In genomic region chr2:110114801-110115200, GRCh38 we compare ENCODE assay signal across 10 cellular contexts. TPM values are rescaled to one million over a fixed set of nuclear protein-coding genes. Genes with fewer than 3 reads are reported as not detected.
A peak's percentile ranks its signal among the peaks of the same experiment; 100 is the strongest.
DNase-seq lines count a peak whose midpoint lies in the region; ATAC-seq and TF ChIP-seq lines count a peak whose summit lies in the region.
"Had no signal": no experiment of that assay in that cellular context is flagged by ENCODE, and none has a peak within 500 bp of the region (broad histone marks: within the 10 kb centered on the region; RNA-seq: fewer than 3 reads in every experiment).

No MANE protein-coding gene starts in this region.

- CTCF ChIA-PET in WTC11 (lab: Charles Lee) (no interaction called here), HEK293T (lab: Yijun Ruan, JAX) (no interaction called here)

- H3K4me1 Mint-ChIP-seq in WTC11 = peaks cover 13% of the 10 kb centered on the region
- peaks cover 15% of the 10 kb centered on the region for H3K4me1 Mint-ChIP-seq in activated T-cell treated with anti-CD3 and anti-CD28 coated beads, Interleukin-2, amount 50 U/mL, for 24 hours (ENCODE audit: low read depth)

- no peak overlapping the region for H3K27ac Mint-ChIP-seq in WTC11
- H3K27ac Mint-ChIP-seq in activated T-cell treated with anti-CD3 and anti-CD28 coated beads, Interleukin-2, amount 50 U/mL, for 24 hours = no peak overlapping the region
- H3K27ac Mint-ChIP-seq: activated naive CD4-positive, alpha-beta T cell treated with anti-CD3 and anti-CD28 coated beads for 36 hours had no signal

- no peak overlapping the region for H3K27ac ChIP-seq in iPS-18a (ENCODE audit: low read length)
- peak overlapping the region in 4 of 5 donors; percentile 63 to 70 (median 65) for H3K27ac ChIP-seq in stomach

- DNase-seq in HK-2 (ENCODE audit: unreplicated experiment) (peak; percentile 10), WTC11 (ENCODE audit: low spot score) (no peak), stomach (no peak), GM10266 (ENCODE audit: extremely low spot score) (no peak), globus pallidus (ENCODE audit: low spot score) (no peak), HEK293T (ENCODE audit: extremely low spot score) (no peak)
- no peak for DNase-seq in activated T-cell treated with anti-CD3 and anti-CD28 coated beads, Interleukin-2, amount 50 U/mL, for 24 hours

- no peak for TF ChIP-seq CTCF in WTC11 (IDR thresholded peaks at IDR 0.05)
- no peak for TF ChIP-seq CTCF in stomach (IDR thresholded peaks at IDR 0.05)
- no peak for TF ChIP-seq CTCF in GM10266 (IDR thresholded peaks at IDR 0.05; ENCODE audit: control insufficient read depth, insufficient read depth, low read depth, missing control alignments)

- H3K9me3 Mint-ChIP-seq in WTC11 = peaks cover 10% of the 10 kb centered on the region; the same call in 1 of the 2 replicates
- H3K9me3 Mint-ChIP-seq in activated T-cell treated with anti-CD3 and anti-CD28 coated beads, Interleukin-2, amount 50 U/mL, for 24 hours = peaks cover 5% of the 10 kb centered on the region
- H3K9me3 Mint-ChIP-seq: activated naive CD4-positive, alpha-beta T cell treated with anti-CD3 and anti-CD28 coated beads for 36 hours had no signal

- no peak for ATAC-seq in WTC11

- H3K4me3 ChIP-seq in iPS-18a (ENCODE audit: low read length) (peak overlapping the region; percentile 57), stomach (peak overlapping the region; percentile 31 to 49 (median 46))

- POLR2A ChIA-PET in WTC11 (lab: Charles Lee) = no interaction called here
- POLR2A ChIA-PET in HEK293T (lab: Yijun Ruan, JAX) = no interaction called here

- H3K4me3 Mint-ChIP-seq in WTC11 = peak overlapping the region; percentile 70
- no peak overlapping the region for H3K4me3 Mint-ChIP-seq in activated T-cell treated with anti-CD3 and anti-CD28 coated beads, Interleukin-2, amount 50 U/mL, for 24 hours
- H3K4me3 Mint-ChIP-seq: activated naive CD4-positive, alpha-beta T cell treated with anti-CD3 and anti-CD28 coated beads for 36 hours had no signal

- WGBS in stomach, 5 donors = 73 to 89% (median 84%) methylated on average over 13 of the region's 13 CpGs

- no peak overlapping the region for H3K9ac ChIP-seq in iPS-18a (ENCODE audit: low read length)

- no peaks in the 10 kb centered on the region for H3K36me3 ChIP-seq in iPS-18a (ENCODE audit: control insufficient read depth, low read depth, low read length)
- H3K36me3 ChIP-seq in stomach = no peaks in the 10 kb centered on the region

- no peaks in the 10 kb centered on the region for H3K9me3 ChIP-seq in iPS-18a (ENCODE audit: control insufficient read depth, low read depth, low read length)
- no peaks in the 10 kb centered on the region for H3K9me3 ChIP-seq in stomach

- H3K4me1 ChIP-seq in iPS-18a (ENCODE audit: control insufficient read depth, low read depth, low read length) (peaks cover 3% of the 10 kb centered on the region), stomach (peaks cover 9 to 15% (median 13%) of the 10 kb centered on the region in 4 donors)

- no peak for TF ChIP-seq EP300 in stomach (IDR thresholded peaks at IDR 0.05)

- H3K27me3 ChIP-seq in iPS-18a (ENCODE audit: control insufficient read depth, insufficient read depth, low read length) (peaks cover 32% of the 10 kb centered on the region), stomach (peaks cover 7 to 57% (median 10%) of the 10 kb centered on the region in 3 donors)

- H3K27me3 Mint-ChIP-seq in WTC11 (ENCODE audit: low read depth) = peaks cover 61% of the 10 kb centered on the region
- peaks cover 93% of the 10 kb centered on the region for H3K27me3 Mint-ChIP-seq in activated T-cell treated with anti-CD3 and anti-CD28 coated beads, Interleukin-2, amount 50 U/mL, for 24 hours

- no peak for TF ChIP-seq POLR2A in stomach (IDR thresholded peaks at IDR 0.05)

- intact Hi-C loops in stomach (cut with DNase I; ENCODE audit: low total_unique reads) = no loop called here

- H3K36me3 Mint-ChIP-seq in WTC11 = no peaks in the 10 kb centered on the region
- H3K36me3 Mint-ChIP-seq in activated T-cell treated with anti-CD3 and anti-CD28 coated beads, Interleukin-2, amount 50 U/mL, for 24 hours (ENCODE audit: low read depth) = no peaks in the 10 kb centered on the region

TF ChIP-seq in WTC11, 78 proteins besides CTCF, POLR2A, EP300 and RAD21 (continues in another document):
- TF ChIP-seq, protein P1, sequence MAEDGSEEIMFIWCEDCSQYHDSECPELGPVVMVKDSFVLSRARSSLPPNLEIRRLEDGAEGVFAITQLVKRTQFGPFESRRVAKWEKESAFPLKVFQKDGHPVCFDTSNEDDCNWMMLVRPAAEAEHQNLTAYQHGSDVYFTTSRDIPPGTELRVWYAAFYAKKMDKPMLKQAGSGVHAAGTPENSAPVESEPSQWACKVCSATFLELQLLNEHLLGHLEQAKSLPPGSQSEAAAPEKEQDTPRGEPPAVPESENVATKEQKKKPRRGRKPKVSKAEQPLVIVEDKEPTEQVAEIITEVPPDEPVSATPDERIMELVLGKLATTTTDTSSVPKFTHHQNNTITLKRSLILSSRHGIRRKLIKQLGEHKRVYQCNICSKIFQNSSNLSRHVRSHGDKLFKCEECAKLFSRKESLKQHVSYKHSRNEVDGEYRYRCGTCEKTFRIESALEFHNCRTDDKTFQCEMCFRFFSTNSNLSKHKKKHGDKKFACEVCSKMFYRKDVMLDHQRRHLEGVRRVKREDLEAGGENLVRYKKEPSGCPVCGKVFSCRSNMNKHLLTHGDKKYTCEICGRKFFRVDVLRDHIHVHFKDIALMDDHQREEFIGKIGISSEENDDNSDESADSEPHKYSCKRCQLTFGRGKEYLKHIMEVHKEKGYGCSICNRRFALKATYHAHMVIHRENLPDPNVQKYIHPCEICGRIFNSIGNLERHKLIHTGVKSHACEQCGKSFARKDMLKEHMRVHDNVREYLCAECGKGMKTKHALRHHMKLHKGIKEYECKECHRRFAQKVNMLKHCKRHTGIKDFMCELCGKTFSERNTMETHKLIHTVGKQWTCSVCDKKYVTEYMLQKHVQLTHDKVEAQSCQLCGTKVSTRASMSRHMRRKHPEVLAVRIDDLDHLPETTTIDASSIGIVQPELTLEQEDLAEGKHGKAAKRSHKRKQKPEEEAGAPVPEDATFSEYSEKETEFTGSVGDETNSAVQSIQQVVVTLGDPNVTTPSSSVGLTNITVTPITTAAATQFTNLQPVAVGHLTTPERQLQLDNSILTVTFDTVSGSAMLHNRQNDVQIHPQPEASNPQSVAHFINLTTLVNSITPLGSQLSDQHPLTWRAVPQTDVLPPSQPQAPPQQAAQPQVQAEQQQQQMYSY (CRISPR knock-in tag; IDR thresholded peaks at IDR 0.05) = no peak
- TF ChIP-seq ESRRA (CRISPR knock-in tag; IDR thresholded peaks at IDR 0.05; ENCODE audit: borderline replicate concordance) = no peak

TF ChIP-seq in HEK293T, 16 proteins besides CTCF, POLR2A, EP300 and RAD21:
- no peak for TF ChIP-seq ARNT (IDR thresholded peaks at IDR 0.05)
- no peak for TF ChIP-seq L3MBTL2 (conservative IDR thresholded peaks at IDR 0.05)
- TF ChIP-seq CTBP1 (IDR thresholded peaks at IDR 0.05; ENCODE audit: borderline replicate concordance) = no peak
- TF ChIP-seq ZNF384 (IDR thresholded peaks at IDR 0.05) = no peak
- no peak for TF ChIP-seq SUZ12 (IDR thresholded peaks at IDR 0.05)
- no peak for TF ChIP-seq TARDBP (IDR thresholded peaks at IDR 0.05)
- no peak for TF ChIP-seq ELF4 (IDR thresholded peaks at IDR 0.05)
- TF ChIP-seq NFRKB (IDR thresholded peaks at IDR 0.05) = no peak
- TF ChIP-seq SP1 (IDR thresholded peaks at IDR 0.05) = no peak
- no peak for TF ChIP-seq LEF1 (IDR thresholded peaks at IDR 0.05; ENCODE audit: borderline replicate concordance)
- TF ChIP-seq FOXA1 (IDR thresholded peaks at IDR 0.05) = no peak
- no peak for TF ChIP-seq FOXM1 (IDR thresholded peaks at IDR 0.05; ENCODE audit: borderline replicate concordance)
- TF ChIP-seq PKNOX1 (IDR thresholded peaks at IDR 0.05) = no peak
- TF ChIP-seq HDGF (IDR thresholded peaks at IDR 0.05; ENCODE audit: borderline replicate concordance) = no peak

RNA-seq across cellular contexts. Expression of gene MALL, which starts 0.8 kb away (rescaled TPM):
- total RNA-seq in WTC11 (2021) (3.8 to 5.5 TPM (median 5.0 TPM) in 3 replicates), stomach (10 to 100 TPM in 1 of 5 donors, 1 to 10 TPM in 3, not detected in 1; 1.3 to 28.4 (median 5.5) TPM)
- 10 to 100 TPM in 1 of 3 donors, 1 to 10 TPM in 2; 2.3 to 37.6 (median 2.7) TPM for polyA plus RNA-seq in stomach
- total RNA-seq: LHCN-M2 had no signal
